In genomic region chr11:95461858-95462257, GRCh38 we compare ENCODE assay signal across 30 cellular contexts.
DNase-seq lines count a peak whose midpoint lies in the region; ATAC-seq, FAIRE-seq and TF ChIP-seq lines count a peak whose summit lies in the region.
"Had no signal": no experiment of that assay in that cellular context is flagged by ENCODE, and none has a peak within 500 bp of the region (broad histone marks: within the 10 kb centered on the region; RNA-seq: fewer than 3 reads in every experiment).

No MANE protein-coding gene starts in this region.

- no peak for TF ChIP-seq POLR2A in GM18505 (IDR thresholded peaks at IDR 0.05; ENCODE audit: borderline replicate concordance, extremely low read depth, insufficient read depth, insufficient read length)

- ATAC-seq in GM18505 (IDR thresholded peaks at IDR 0.05; ENCODE audit: unreplicated experiment): peak; percentile 73
- peak; percentile 58 for ATAC-seq in GM19397 (IDR thresholded peaks at IDR 0.05; ENCODE audit: unreplicated experiment)
- peak; percentile 59 for ATAC-seq in HG03460 (IDR thresholded peaks at IDR 0.05; ENCODE audit: unreplicated experiment)
- ATAC-seq: activated CD8-positive, alpha-beta T cell treated with anti-CD3 and anti-CD28 coated beads, Interleukin-2, amount 10 ng/mL, durations not matched to agents 7 days and 5 days; foreskin keratinocyte; right lobe of liver had no signal

- no peak overlapping the region for H3K27ac Mint-ChIP-seq in activated T-helper 2 cell treated with anti-CD3 and anti-CD28 coated beads, Interferon-gamma antibody, Interleukin-2, Interleukin-4, amounts not matched to agents 10 μg/mL and 5 μg/mL and 100 μg/mL, durations not matched to agents 14 hours and 24 hours and 36 hours
- H3K27ac Mint-ChIP-seq: activated CD8-positive, alpha-beta T cell treated with anti-CD3 and anti-CD28 coated beads, Interleukin-2, amount 10 ng/mL, durations not matched to agents 7 days and 5 days; dendritic cell treated with granulocyte-macrophage colony-stimulating factor and Interleukin-4, amounts not matched to agents 40 ng/mL and 50 ng/mL, for 4 days had no signal

- DNase-seq in germinal center (ENCODE audit: low spot score): peak; percentile 42
- DNase-seq in NCI-H1092 treated with DMSO at 0.1 percent for 48 hours (lab: John Stamatoyannopoulos, UW): no peak
- DNase-seq in RCC 7860 (ENCODE audit: low spot score): no peak
- no peak for DNase-seq in stimulated activated naive CD4-positive, alpha-beta T cell treated with Interleukin-2 at 50 U/mL for 16 hours (lab: John Stamatoyannopoulos, UW)
- DNase-seq in activated T-helper 2 cell treated with anti-CD3 and anti-CD28 coated beads, Interferon-gamma antibody, Interleukin-2, Interleukin-4, amounts not matched to agents 10 μg/mL and 5 μg/mL and 100 μg/mL, durations not matched to agents 14 hours and 24 hours and 36 hours (ENCODE audit: low spot score): no peak
- DNase-seq: ACHN; activated CD4-positive, alpha-beta T cell treated with anti-CD3 and anti-CD28 coated beads for 1 hour; activated CD8-positive, alpha-beta T cell treated with anti-CD3 and anti-CD28 coated beads, Interleukin-2, amount 10 ng/mL, durations not matched to agents 7 days and 5 days; activated gamma-delta T cell; COR-L47; DND-41; foreskin keratinocyte; GM23248; KBM-7; lower lobe of right lung; NCI-H1436 treated with DMSO at 0.1 percent for 48 hours; NCI-H2107; NCI-H446; NCI-H82; right lobe of liver; stimulated activated CD4-positive, alpha-beta T cell treated with anti-CD3 and anti-CD28 coated beads, Interleukin-12 subunit alpha, Interleukin-12 subunit beta, amount 100 ng/mL, for 4 hours; stimulated activated CD4-positive, alpha-beta T cell treated with anti-CD3 and anti-CD28 coated beads, Interleukin-4, amount 100 ng/mL, for 1 hour; T-helper 2 cell; upper lobe of right lung had no signal

- intact Hi-C loops in activated T-helper 2 cell treated with anti-CD3 and anti-CD28 coated beads, Interferon-gamma antibody, Interleukin-2, Interleukin-4, amounts not matched to agents 10 μg/mL and 5 μg/mL and 100 μg/mL, durations not matched to agents 14 hours and 24 hours and 36 hours (cut with micrococcal nuclease): no loop called here

- no peak overlapping the region for H3K4me3 Mint-ChIP-seq in activated T-helper 2 cell treated with anti-CD3 and anti-CD28 coated beads, Interferon-gamma antibody, Interleukin-2, Interleukin-4, amounts not matched to agents 10 μg/mL and 5 μg/mL and 100 μg/mL, durations not matched to agents 14 hours and 24 hours and 36 hours (ENCODE audit: low read depth)
- H3K4me3 Mint-ChIP-seq: activated CD8-positive, alpha-beta T cell treated with anti-CD3 and anti-CD28 coated beads, Interleukin-2, amount 10 ng/mL, durations not matched to agents 7 days and 5 days; central memory CD8-positive, alpha-beta T cell; dendritic cell treated with granulocyte-macrophage colony-stimulating factor and Interleukin-4, amounts not matched to agents 40 ng/mL and 50 ng/mL, for 4 days had no signal

- no peaks in the 10 kb centered on the region for H3K9me3 Mint-ChIP-seq in activated T-helper 2 cell treated with anti-CD3 and anti-CD28 coated beads, Interferon-gamma antibody, Interleukin-2, Interleukin-4, amounts not matched to agents 10 μg/mL and 5 μg/mL and 100 μg/mL, durations not matched to agents 14 hours and 24 hours and 36 hours
- H3K9me3 Mint-ChIP-seq: central memory CD8-positive, alpha-beta T cell had no signal

- H3K4me1 Mint-ChIP-seq in activated T-helper 2 cell treated with anti-CD3 and anti-CD28 coated beads, Interferon-gamma antibody, Interleukin-2, Interleukin-4, amounts not matched to agents 10 μg/mL and 5 μg/mL and 100 μg/mL, durations not matched to agents 14 hours and 24 hours and 36 hours (ENCODE audit: low read depth): no peaks in the 10 kb centered on the region
- H3K4me1 Mint-ChIP-seq: central memory CD8-positive, alpha-beta T cell had no signal

- FAIRE-seq in RCC 7860 (lab: Jason Lieb, UNC): no peak
- FAIRE-seq: HTR-8/SVneo had no signal

- H3K36me3 Mint-ChIP-seq in activated T-helper 2 cell treated with anti-CD3 and anti-CD28 coated beads, Interferon-gamma antibody, Interleukin-2, Interleukin-4, amounts not matched to agents 10 μg/mL and 5 μg/mL and 100 μg/mL, durations not matched to agents 14 hours and 24 hours and 36 hours (ENCODE audit: low read depth): no peaks in the 10 kb centered on the region

- peaks cover 2% of the 10 kb centered on the region for H3K27me3 Mint-ChIP-seq in activated T-helper 2 cell treated with anti-CD3 and anti-CD28 coated beads, Interferon-gamma antibody, Interleukin-2, Interleukin-4, amounts not matched to agents 10 μg/mL and 5 μg/mL and 100 μg/mL, durations not matched to agents 14 hours and 24 hours and 36 hours (ENCODE audit: low read depth)
- H3K27me3 Mint-ChIP-seq: dendritic cell treated with granulocyte-macrophage colony-stimulating factor and Interleukin-4, amounts not matched to agents 40 ng/mL and 50 ng/mL, for 4 days had no signal
